In genomic region chr14:21711360-21711961, GRCh38 we compare ENCODE assay signal across 8 cellular contexts. TPM values are rescaled to one million over a fixed set of nuclear protein-coding genes. Genes with fewer than 3 reads are reported as not detected.
DNase-seq lines count a peak whose midpoint lies in the region; ATAC-seq and TF ChIP-seq lines count a peak whose summit lies in the region.

No MANE protein-coding gene starts in this region.

- H3K4me3 ChIP-seq in suprapubic skin: no peak overlapping the region
- no peak overlapping the region for H3K4me3 ChIP-seq in ovary

- peak overlapping the region; percentile 65 for H3K4me3 Mint-ChIP-seq in activated naive CD8-positive, alpha-beta T cell treated with anti-CD3 and anti-CD28 coated beads, Interleukin-2, amount 50 U/mL, for 24 hours

- no peak for TF ChIP-seq POLR2A in suprapubic skin (IDR thresholded peaks at IDR 0.05)
- TF ChIP-seq POLR2A in ovary (IDR thresholded peaks at IDR 0.05): no peak

- H3K4me1 ChIP-seq in suprapubic skin (no peaks in the 10 kb centered on the region), ovary (ENCODE audit: insufficient read depth) (no peaks in the 10 kb centered on the region)

- peaks cover 4% of the 10 kb centered on the region for H3K4me1 Mint-ChIP-seq in activated naive CD8-positive, alpha-beta T cell treated with anti-CD3 and anti-CD28 coated beads, Interleukin-2, amount 50 U/mL, for 24 hours

- no peaks in the 10 kb centered on the region for H3K9me3 ChIP-seq in suprapubic skin
- no peaks in the 10 kb centered on the region for H3K9me3 ChIP-seq in ovary

- 32% methylated on average over 3 of the region's 3 CpGs for WGBS in suprapubic skin
- WGBS in ovary, 3 donors: 28 to 33% (median 31%) methylated on average over 3 of the region's 3 CpGs

- peaks cover 14% of the 10 kb centered on the region for H3K27me3 Mint-ChIP-seq in activated naive CD8-positive, alpha-beta T cell treated with anti-CD3 and anti-CD28 coated beads, Interleukin-2, amount 50 U/mL, for 24 hours

- TF ChIP-seq EP300 in suprapubic skin (IDR thresholded peaks at IDR 0.05): no peak
- no peak for TF ChIP-seq EP300 in ovary (IDR thresholded peaks at IDR 0.05)

- peak; percentile 48 for DNase-seq in NCI-H510A treated with DMSO at 0.1 percent for 48 hours (lab: John Stamatoyannopoulos, UW)
- no peak for DNase-seq in NCI-H510A (lab: John Stamatoyannopoulos, UW)
- DNase-seq in NCI-H2107 treated with DMSO at 0.1 percent for 48 hours (lab: John Stamatoyannopoulos, UW; ENCODE audit: unreplicated experiment): peak; percentile 10
- no peak for DNase-seq in activated naive CD8-positive, alpha-beta T cell treated with anti-CD3 and anti-CD28 coated beads, Interleukin-2, amount 50 U/mL, for 24 hours
- DNase-seq in iPS-NIHi11 (ENCODE audit: low spot score): peak; percentile 62
- DNase-seq in suprapubic skin (ENCODE audit: low spot score in 2 of 2): no peak
- no peak for DNase-seq in ovary

- intact Hi-C loops in ovary (cut with DNase I): no loop called here

- peak overlapping the region; percentile 10 for H3K27ac Mint-ChIP-seq in activated naive CD8-positive, alpha-beta T cell treated with anti-CD3 and anti-CD28 coated beads, Interleukin-2, amount 50 U/mL, for 24 hours

- H3K36me3 Mint-ChIP-seq in activated naive CD8-positive, alpha-beta T cell treated with anti-CD3 and anti-CD28 coated beads, Interleukin-2, amount 50 U/mL, for 24 hours (ENCODE audit: low read depth): no peaks in the 10 kb centered on the region

- H3K27ac ChIP-seq in suprapubic skin (no peak overlapping the region), ovary (no peak overlapping the region)

- H3K36me3 ChIP-seq in suprapubic skin: no peaks in the 10 kb centered on the region
- no peaks in the 10 kb centered on the region for H3K36me3 ChIP-seq in ovary

- H3K9me3 Mint-ChIP-seq in activated naive CD8-positive, alpha-beta T cell treated with anti-CD3 and anti-CD28 coated beads, Interleukin-2, amount 50 U/mL, for 24 hours: no peaks in the 10 kb centered on the region

- TF ChIP-seq CTCF in suprapubic skin (IDR thresholded peaks at IDR 0.05): peak; percentile 29 to 54
- TF ChIP-seq CTCF in ovary (IDR thresholded peaks at IDR 0.05): peak in 1 of 3 donors; percentile 10

- no peaks in the 10 kb centered on the region for H3K27me3 ChIP-seq in suprapubic skin
- no peaks in the 10 kb centered on the region for H3K27me3 ChIP-seq in ovary

- ATAC-seq in GM21367 (IDR thresholded peaks at IDR 0.05; ENCODE audit: unreplicated experiment): peak; percentile 77
- ATAC-seq in activated naive CD8-positive, alpha-beta T cell treated with anti-CD3 and anti-CD28 coated beads, Interleukin-2, amount 50 U/mL, for 24 hours: no peak

RNA-seq across cellular contexts. Expression of gene OR4E1, which starts 37.8 kb away (rescaled TPM):
- total RNA-seq in suprapubic skin (not detected), ovary (not detected)
- polyA plus RNA-seq in ovary: not detected

RNA-seq across cellular contexts. Expression of gene OR4E2, which starts 57.8 kb away (rescaled TPM):
- not detected for total RNA-seq in suprapubic skin
- total RNA-seq in ovary: not detected
- not detected for polyA plus RNA-seq in ovary

Comparison
In these comparisons a context has a peak if more than half of its experiments do, and no peak if none do; other contexts are left out.
1. DNase-seq: peak in NCI-H510A treated with DMSO at 0.1 percent for 48 hours (single experiment), NCI-H2107 treated with DMSO at 0.1 percent for 48 hours (single experiment) and iPS-NIHi11 (single experiment); none in NCI-H510A (single experiment), activated naive CD8-positive, alpha-beta T cell treated with anti-CD3 and anti-CD28 coated beads, Interleukin-2, amount 50 U/mL, for 24 hours (single experiment), suprapubic skin (0 of 2) and ovary (0 of 5).